In the genomic region with DNA sequence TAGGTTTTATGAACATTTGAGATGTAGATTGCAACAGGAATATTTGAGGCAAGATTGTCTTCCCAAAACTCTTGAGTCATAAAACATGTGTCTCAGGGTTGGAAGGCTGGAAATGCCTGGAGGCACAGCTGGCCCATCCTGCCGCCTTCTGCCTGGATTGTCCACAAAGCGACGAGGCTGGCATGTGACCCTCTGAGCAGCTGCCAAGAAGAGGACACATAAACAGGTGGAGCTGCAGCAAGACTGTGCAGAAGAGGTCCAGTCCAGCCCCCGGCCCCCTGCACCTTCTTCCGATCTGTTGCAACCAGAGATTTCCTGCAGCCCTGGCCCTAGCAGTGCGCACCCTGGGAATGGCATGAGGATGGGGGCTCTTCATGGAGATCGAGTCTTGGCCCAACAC, we compare ENCODE assay signal across 21 cellular contexts.
"Had no signal": no experiment of that assay in that cellular context is flagged by ENCODE, and none has a peak within 500 bp of the region (broad histone marks: within the 10 kb centered on the region; RNA-seq: fewer than 3 reads in every experiment).

No MANE protein-coding gene starts in this region.

- DNase-seq: activated CD4-positive, alpha-beta T cell treated with anti-CD3 and anti-CD28 coated beads, Interleukin-2, amount 10 ng/mL, durations not matched to agents 24 days and 14 days; activated CD4-positive, CD25-positive, alpha-beta regulatory T cell; activated CD8-positive, alpha-beta memory T cell treated with anti-CD3 and anti-CD28 coated beads, Interleukin-2, amount 50 U/mL, for 4 hours; activated CD8-positive, alpha-beta T cell treated with anti-CD3 and anti-CD28 coated beads for 36 hours; activated naive CD4-positive, alpha-beta T cell treated with anti-CD3 and anti-CD28 coated beads for 36 hours; activated T-cell treated with anti-CD3 and anti-CD28 coated beads, Interleukin-2, amount 50 U/mL, for 4 hours; anterior cingulate cortex; central memory CD4-positive, alpha-beta T cell; mesendoderm; naive thymus-derived CD8-positive, alpha-beta T cell; pancreas; right lobe of liver; stimulated activated CD4-positive, alpha-beta T cell treated with anti-CD3 and anti-CD28 coated beads, Interleukin-4, amount 100 ng/mL, for 24 hours; T-helper 9 cell; upper lobe of left lung had no signal

- H3K4me3 ChIP-seq: coronary artery, hepatocyte, pancreas, right lobe of liver, smooth muscle cell, thoracic aorta, upper lobe of left lung had no signal

- ATAC-seq: activated CD8-positive, alpha-beta T cell treated with anti-CD3 and anti-CD28 coated beads for 36 hours; activated T-cell treated with anti-CD3 and anti-CD28 coated beads, Interleukin-2, amount 50 U/mL, for 4 hours; naive thymus-derived CD8-positive, alpha-beta T cell; pancreas; right lobe of liver; stimulated activated memory B cell treated with anti-CD40 and anti-IgM and Interleukin-4, amounts not matched to agents 10 μg/mL and 1 μg/mL and 100 μg/mL, for 72 hours had no signal

- H3K27ac Mint-ChIP-seq: activated CD4-positive, alpha-beta T cell treated with anti-CD3 and anti-CD28 coated beads, Interleukin-2, amount 10 ng/mL, durations not matched to agents 24 days and 14 days; activated CD8-positive, alpha-beta T cell treated with anti-CD3 and anti-CD28 coated beads for 36 hours; activated naive CD4-positive, alpha-beta T cell treated with anti-CD3 and anti-CD28 coated beads for 36 hours; brain; naive thymus-derived CD8-positive, alpha-beta T cell; stimulated activated memory B cell treated with anti-CD40 and anti-IgM and Interleukin-4, amounts not matched to agents 10 μg/mL and 1 μg/mL and 100 μg/mL, for 72 hours had no signal

- H3K27me3 Mint-ChIP-seq: activated CD4-positive, alpha-beta T cell treated with anti-CD3 and anti-CD28 coated beads, Interleukin-2, amount 10 ng/mL, durations not matched to agents 24 days and 14 days; activated CD8-positive, alpha-beta T cell treated with anti-CD3 and anti-CD28 coated beads for 36 hours; brain; naive thymus-derived CD8-positive, alpha-beta T cell; stimulated activated memory B cell treated with anti-CD40 and anti-IgM and Interleukin-4, amounts not matched to agents 10 μg/mL and 1 μg/mL and 100 μg/mL, for 72 hours had no signal

- H3K36me3 Mint-ChIP-seq: brain; naive thymus-derived CD8-positive, alpha-beta T cell; stimulated activated memory B cell treated with anti-CD40 and anti-IgM and Interleukin-4, amounts not matched to agents 10 μg/mL and 1 μg/mL and 100 μg/mL, for 72 hours had no signal

- H3K4me3 Mint-ChIP-seq: activated CD4-positive, alpha-beta T cell treated with anti-CD3 and anti-CD28 coated beads, Interleukin-2, amount 10 ng/mL, durations not matched to agents 24 days and 14 days; activated CD8-positive, alpha-beta T cell treated with anti-CD3 and anti-CD28 coated beads for 36 hours; activated naive CD4-positive, alpha-beta T cell treated with anti-CD3 and anti-CD28 coated beads for 36 hours; activated T-cell treated with anti-CD3 and anti-CD28 coated beads, Interleukin-2, amount 50 U/mL, for 4 hours; brain; naive thymus-derived CD8-positive, alpha-beta T cell; stimulated activated memory B cell treated with anti-CD40 and anti-IgM and Interleukin-4, amounts not matched to agents 10 μg/mL and 1 μg/mL and 100 μg/mL, for 72 hours had no signal

- H3K9me3 Mint-ChIP-seq: activated CD4-positive, alpha-beta T cell treated with anti-CD3 and anti-CD28 coated beads, Interleukin-2, amount 10 ng/mL, durations not matched to agents 24 days and 14 days; activated CD8-positive, alpha-beta T cell treated with anti-CD3 and anti-CD28 coated beads for 36 hours; activated naive CD4-positive, alpha-beta T cell treated with anti-CD3 and anti-CD28 coated beads for 36 hours; activated T-cell treated with anti-CD3 and anti-CD28 coated beads, Interleukin-2, amount 50 U/mL, for 4 hours; naive thymus-derived CD8-positive, alpha-beta T cell; stimulated activated memory B cell treated with anti-CD40 and anti-IgM and Interleukin-4, amounts not matched to agents 10 μg/mL and 1 μg/mL and 100 μg/mL, for 72 hours had no signal
